In the genomic region with DNA sequence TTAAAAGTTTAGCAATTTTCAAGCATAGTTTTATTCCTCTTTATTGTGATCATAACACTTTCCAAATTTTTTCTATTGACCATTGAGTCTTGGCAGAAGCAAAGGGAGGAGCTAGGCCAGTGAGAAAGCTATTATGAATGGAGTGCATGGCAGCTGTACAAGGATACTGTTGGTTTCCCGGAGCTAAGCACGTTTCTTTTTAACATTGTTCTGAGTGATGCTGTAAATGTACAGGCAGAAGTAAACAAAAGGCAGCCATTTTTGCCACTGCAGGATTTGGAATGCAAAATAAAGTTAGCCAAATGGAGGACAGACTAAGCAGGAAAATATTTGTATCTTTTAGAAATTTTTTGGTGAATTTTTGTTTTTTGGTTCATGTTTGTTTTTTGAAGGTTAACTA, we compare ENCODE assay signal across 11 cellular contexts. TPM values are rescaled to one million over a fixed set of nuclear protein-coding genes. Genes with fewer than 3 reads are reported as not detected.
DNase-seq lines count a peak whose midpoint lies in the region; ATAC-seq and TF ChIP-seq lines count a peak whose summit lies in the region.
"Had no signal": no experiment of that assay in that cellular context is flagged by ENCODE, and none has a peak within 500 bp of the region (broad histone marks: within the 10 kb centered on the region; RNA-seq: fewer than 3 reads in every experiment).

No MANE protein-coding gene starts in this region.

- TF ChIP-seq EP300 in gastroesophageal sphincter (IDR thresholded peaks at IDR 0.05) (no peak), stomach (IDR thresholded peaks at IDR 0.05) (no peak)

- no peak for TF ChIP-seq POLR2A in gastroesophageal sphincter (IDR thresholded peaks at IDR 0.05)
- no peak for TF ChIP-seq POLR2A in stomach (IDR thresholded peaks at IDR 0.05)

- ATAC-seq in gastroesophageal sphincter: peak; percentile 55
- ATAC-seq in HG03432 (IDR thresholded peaks at IDR 0.05; ENCODE audit: unreplicated experiment): no peak
- no peak for ATAC-seq in GM19463 (IDR thresholded peaks at IDR 0.05; ENCODE audit: unreplicated experiment)

- H3K27me3 ChIP-seq in gastroesophageal sphincter: no peaks in the 10 kb centered on the region
- H3K27me3 ChIP-seq in stomach: no peaks in the 10 kb centered on the region

- TF ChIP-seq CTCF in gastroesophageal sphincter (IDR thresholded peaks at IDR 0.05) (no peak), stomach (IDR thresholded peaks at IDR 0.05) (no peak)

- H3K36me3 Mint-ChIP-seq in activated naive CD4-positive, alpha-beta T cell treated with anti-CD3 and anti-CD28 coated beads, Interleukin-2, amount 50 U/mL, for 24 hours: peaks cover 3% of the 10 kb centered on the region

- peak overlapping the region; percentile 16 for H3K4me3 Mint-ChIP-seq in activated naive CD4-positive, alpha-beta T cell treated with anti-CD3 and anti-CD28 coated beads, Interleukin-2, amount 50 U/mL, for 24 hours
- H3K4me3 Mint-ChIP-seq: activated naive CD8-positive, alpha-beta T cell treated with anti-CD3 and anti-CD28 coated beads, Interleukin-2, amount 10 ng/mL, durations not matched to agents 7 days and 5 days; CD14-positive monocyte had no signal

- WGBS in gastroesophageal sphincter (ENCODE audit: low coverage in 1 of 2), 2 donors: 3 to 5% methylated on average over 2 of the region's 2 CpGs
- WGBS in stomach, 5 donors: 9 to 15% (median 12%) methylated on average over 2 of the region's 2 CpGs

- no peaks in the 10 kb centered on the region for H3K9me3 Mint-ChIP-seq in activated naive CD4-positive, alpha-beta T cell treated with anti-CD3 and anti-CD28 coated beads, Interleukin-2, amount 50 U/mL, for 24 hours
- H3K9me3 Mint-ChIP-seq: activated naive CD8-positive, alpha-beta T cell treated with anti-CD3 and anti-CD28 coated beads, Interleukin-2, amount 10 ng/mL, durations not matched to agents 7 days and 5 days had no signal

- intact Hi-C loops in stomach (cut with DNase I; ENCODE audit: low total_unique reads): no loop called here

- H3K36me3 ChIP-seq in gastroesophageal sphincter: no peaks in the 10 kb centered on the region
- no peaks in the 10 kb centered on the region for H3K36me3 ChIP-seq in stomach

- H3K9me3 ChIP-seq in gastroesophageal sphincter (no peaks in the 10 kb centered on the region), stomach (no peaks in the 10 kb centered on the region)

- DNase-seq in activated naive CD4-positive, alpha-beta T cell treated with anti-CD3 and anti-CD28 coated beads, Interleukin-2, amount 50 U/mL, for 16 hours: no peak
- peak; percentile 38 for DNase-seq in SHP77 treated with DMSO at 0.1 percent for 48 hours (lab: John Stamatoyannopoulos, UW)
- no peak for DNase-seq in stomach
- no peak for DNase-seq in NCI-H1694 (lab: John Stamatoyannopoulos, UW)
- DNase-seq: activated naive CD8-positive, alpha-beta T cell treated with anti-CD3 and anti-CD28 coated beads, Interleukin-2, amount 10 ng/mL, durations not matched to agents 7 days and 5 days; RPMI8226 had no signal

- no peaks in the 10 kb centered on the region for H3K27me3 Mint-ChIP-seq in activated naive CD4-positive, alpha-beta T cell treated with anti-CD3 and anti-CD28 coated beads, Interleukin-2, amount 50 U/mL, for 24 hours
- H3K27me3 Mint-ChIP-seq: activated naive CD8-positive, alpha-beta T cell treated with anti-CD3 and anti-CD28 coated beads, Interleukin-2, amount 10 ng/mL, durations not matched to agents 7 days and 5 days had no signal

- H3K4me1 ChIP-seq in gastroesophageal sphincter: peaks cover 0 to 33% (median 8%) of the 10 kb centered on the region in 3 donors
- peaks cover 0 to 36% (median 12%) of the 10 kb centered on the region in 4 donors for H3K4me1 ChIP-seq in stomach

- H3K4me3 ChIP-seq in gastroesophageal sphincter (no peak overlapping the region), stomach (no peak overlapping the region)

- peaks cover 63% of the 10 kb centered on the region for H3K4me1 Mint-ChIP-seq in activated naive CD4-positive, alpha-beta T cell treated with anti-CD3 and anti-CD28 coated beads, Interleukin-2, amount 50 U/mL, for 24 hours

- peak overlapping the region; percentile 73 for H3K27ac Mint-ChIP-seq in activated naive CD4-positive, alpha-beta T cell treated with anti-CD3 and anti-CD28 coated beads, Interleukin-2, amount 50 U/mL, for 24 hours
- H3K27ac Mint-ChIP-seq: activated naive CD8-positive, alpha-beta T cell treated with anti-CD3 and anti-CD28 coated beads, Interleukin-2, amount 10 ng/mL, durations not matched to agents 7 days and 5 days had no signal

- H3K27ac ChIP-seq in gastroesophageal sphincter: peak overlapping the region in 2 of 4 donors; percentile 50 to 65
- peak overlapping the region in 4 of 5 donors; percentile 13 to 52 (median 28) for H3K27ac ChIP-seq in stomach

RNA-seq across cellular contexts. Expression of a gene that starts 16.2 kb away (rescaled TPM):
- total RNA-seq in gastroesophageal sphincter (10 to 100 TPM; 20.2 to 29.2 (median 25.1) TPM), stomach (10 to 100 TPM in 4 of 5 donors, 1 to 10 TPM in 1; 1.4 to 13.8 (median 11.7) TPM)
- 1 to 10 TPM; 2.7 to 4.2 (median 3.0) TPM for polyA plus RNA-seq in stomach

RNA-seq across cellular contexts. Expression of a gene that starts 37.0 kb away (rescaled TPM):
- under 1 TPM in 1 of 4 donors, not detected in 3; 0.19 TPM for total RNA-seq in gastroesophageal sphincter
- 100 to 1,000 TPM in 1 of 5 donors, 10 to 100 TPM in 1, 1 to 10 TPM in 2, not detected in 1; 3.3 to 130 (median 9.5) TPM for total RNA-seq in stomach
- polyA plus RNA-seq in stomach: 1 to 10 TPM in 2 of 3 donors, under 1 TPM in 1; 0.13 to 2.4 (median 2.1) TPM

RNA-seq across cellular contexts. Expression of a gene that starts 53.8 kb away (rescaled TPM):
- 10 to 100 TPM; 12.1 to 41.4 (median 17.7) TPM for total RNA-seq in gastroesophageal sphincter
- 100 to 1,000 TPM in 1 of 5 donors, 10 to 100 TPM in 3, 1 to 10 TPM in 1; 7.0 to 101 (median 17.9) TPM for total RNA-seq in stomach
- 10 to 100 TPM in 1 of 3 donors, 1 to 10 TPM in 2; 3.8 to 10.4 (median 4.8) TPM for polyA plus RNA-seq in stomach
